Comparison of ENCODE assay signal across 14 cellular contexts in the genomic region with DNA sequence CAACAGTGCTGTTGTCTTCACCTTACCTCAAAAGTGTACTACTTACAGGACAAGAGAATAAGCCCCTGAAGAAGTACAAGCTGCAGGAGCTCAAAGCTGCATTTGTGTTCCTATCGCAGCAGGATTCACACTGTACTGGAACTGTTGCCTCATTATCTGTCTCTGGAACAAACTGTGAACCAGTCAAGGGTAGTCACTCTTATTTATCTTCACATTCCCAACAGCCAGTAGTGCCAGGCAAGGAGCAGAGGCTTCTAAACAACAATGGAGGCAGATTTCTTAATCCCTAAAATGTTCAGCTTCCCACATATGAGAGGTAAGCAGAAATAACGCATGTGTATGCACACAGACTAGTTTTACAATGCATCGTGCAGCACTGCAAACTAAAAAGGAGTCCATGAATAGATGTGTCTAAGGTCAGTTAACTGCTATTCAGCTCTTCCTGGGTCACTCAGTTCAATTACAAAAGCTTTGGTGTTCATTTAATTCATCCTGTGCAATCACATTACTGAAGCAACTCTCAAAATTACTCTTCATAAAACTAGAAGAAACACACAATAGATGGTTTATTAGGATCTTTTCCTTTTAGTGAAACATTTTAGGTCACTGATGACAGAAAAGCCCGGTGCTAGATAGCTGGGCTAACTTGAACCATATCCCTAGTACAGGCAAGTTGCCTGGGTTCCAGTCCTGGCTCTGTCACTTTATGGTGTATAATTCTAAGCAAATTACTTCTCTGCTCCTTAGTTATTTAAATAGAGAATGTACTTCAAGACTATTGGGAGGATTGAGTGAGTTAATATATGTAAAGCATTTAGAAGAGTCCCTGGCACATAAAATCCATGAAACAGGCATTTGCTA. TPM values are rescaled to one million over a fixed set of nuclear protein-coding genes. Genes with fewer than 3 reads are reported as not detected.
DNase-seq lines count a peak whose midpoint lies in the region; FAIRE-seq and TF ChIP-seq lines count a peak whose summit lies in the region.
"Had no signal": no experiment of that assay in that cellular context is flagged by ENCODE, and none has a peak within 500 bp of the region (broad histone marks: within the 10 kb centered on the region; RNA-seq: fewer than 3 reads in every experiment).

No MANE protein-coding gene starts in this region.

- peaks cover 29% of the 10 kb centered on the region for H3K36me3 ChIP-seq in BLaER1
- peaks cover 12% of the 10 kb centered on the region for H3K36me3 ChIP-seq in left ventricle myocardium inferior
- H3K36me3 ChIP-seq in prostate gland, result no peaks in the 10 kb centered on the region
- peaks cover 2 to 4% of the 10 kb centered on the region in 2 experiments for H3K36me3 ChIP-seq in trophoblast cell (ENCODE audit: control insufficient read depth in 1 of 2, insufficient read depth in 2 of 2, low read length in 2 of 2)

- POLR2A ChIA-PET in activated CD4-positive, alpha-beta memory T cell treated with anti-CD3 and anti-CD28 coated beads for 36 hours (lab: Charles Lee), result no interaction called here

- intact Hi-C loops in left ventricle myocardium inferior (cut with micrococcal nuclease) (no loop called here), prostate gland (cut with DNase I) (no loop called here)
- intact Hi-C loops in activated CD4-positive, alpha-beta memory T cell treated with anti-CD3 and anti-CD28 coated beads for 36 hours (cut with micrococcal nuclease), result loop anchor here (10.0 kb wide), 1 partner anchor 278 kb away; a partner anchor contains a TSS

- H3K9me3 ChIP-seq in BLaER1, result no peaks in the 10 kb centered on the region
- no peaks in the 10 kb centered on the region for H3K9me3 ChIP-seq in left ventricle myocardium inferior (replicated peaks)
- H3K9me3 ChIP-seq in prostate gland, result no peaks in the 10 kb centered on the region
- H3K9me3 ChIP-seq in trophoblast cell (ENCODE audit: insufficient read depth, low read depth, low read length), result no peaks in the 10 kb centered on the region
- H3K9me3 ChIP-seq: Peyer's patch had no signal

- CTCF ChIA-PET in activated CD4-positive, alpha-beta memory T cell treated with anti-CD3 and anti-CD28 coated beads for 36 hours (lab: Charles Lee), result no interaction called here

- H3K27me3 ChIP-seq in BLaER1 (no peaks in the 10 kb centered on the region), left ventricle myocardium inferior (ENCODE audit: low read depth) (no peaks in the 10 kb centered on the region), prostate gland (replicated peaks; ENCODE audit: insufficient read depth) (no peaks in the 10 kb centered on the region), trophoblast cell (ENCODE audit: insufficient read depth, low read length) (no peaks in the 10 kb centered on the region)
- H3K27me3 ChIP-seq: Peyer's patch had no signal

- H3K4me3 Mint-ChIP-seq in activated CD4-positive, alpha-beta memory T cell treated with anti-CD3 and anti-CD28 coated beads for 36 hours, result no peak overlapping the region

- H3K18ac ChIP-seq in trophoblast cell (ENCODE audit: low read length), result no peak overlapping the region

- H3K4me1 Mint-ChIP-seq in activated CD4-positive, alpha-beta memory T cell treated with anti-CD3 and anti-CD28 coated beads for 36 hours (ENCODE audit: low read depth), result peaks cover 59% of the 10 kb centered on the region

- 43% methylated on average over 4 of the region's 4 CpGs for WGBS in prostate gland
- WGBS in trophoblast cell (ENCODE audit: extremely low coverage, insufficient coverage, insufficient read length), result no CpG with 5 or more reads among the region's 4 CpGs

- no peak overlapping the region for H2BK120ac ChIP-seq in trophoblast cell (ENCODE audit: insufficient read depth, low read length, poor library complexity)

- H3K27me3 Mint-ChIP-seq in activated CD4-positive, alpha-beta memory T cell treated with anti-CD3 and anti-CD28 coated beads for 36 hours, result no peaks in the 10 kb centered on the region

- no peaks in the 10 kb centered on the region for H3K9me3 Mint-ChIP-seq in activated CD4-positive, alpha-beta memory T cell treated with anti-CD3 and anti-CD28 coated beads for 36 hours

- no peak overlapping the region for H2BK5ac ChIP-seq in trophoblast cell (ENCODE audit: low read depth, low read length, poor library complexity)

- H3K9ac ChIP-seq in BLaER1 (no peak overlapping the region), trophoblast cell (ENCODE audit: low read length) (no peak overlapping the region)

- no peak overlapping the region for H2AK5ac ChIP-seq in trophoblast cell (ENCODE audit: low read length)

- peaks cover 7% of the 10 kb centered on the region for H3K79me1 ChIP-seq in trophoblast cell (ENCODE audit: low read length)

- H3K4me2 ChIP-seq in BLaER1, result peak overlapping the region; percentile 95
- no peak overlapping the region for H3K4me2 ChIP-seq in trophoblast cell (ENCODE audit: low read length)

- peaks cover 35% of the 10 kb centered on the region for H3K4me1 ChIP-seq in BLaER1
- H3K4me1 ChIP-seq in left ventricle myocardium inferior, result peaks cover 59% of the 10 kb centered on the region
- H3K4me1 ChIP-seq in prostate gland (replicated peaks), result peaks cover 3% of the 10 kb centered on the region
- H3K4me1 ChIP-seq in trophoblast cell (ENCODE audit: control insufficient read depth in 1 of 2, insufficient read depth in 2 of 2, low read length in 2 of 2), result no peaks in the 10 kb centered on the region

- no peak overlapping the region for H2BK12ac ChIP-seq in trophoblast cell (ENCODE audit: low read length)

- H3K27ac ChIP-seq in BLaER1, result no peak overlapping the region
- peak overlapping the region; percentile 88 for H3K27ac ChIP-seq in VCaP
- peak overlapping the region; percentile 98 for H3K27ac ChIP-seq in left ventricle myocardium inferior (replicated peaks)
- peak overlapping the region; percentile 94 to 96 for H3K27ac ChIP-seq in prostate gland
- H3K27ac ChIP-seq in trophoblast cell (ENCODE audit: low read depth, low read length), result no peak overlapping the region

- no peak for FAIRE-seq in urothelium cell line (lab: Jason Lieb, UNC)
- FAIRE-seq: keratinocyte had no signal

- H4K91ac ChIP-seq in trophoblast cell (ENCODE audit: low read depth, low read length), result no peak overlapping the region

- H3K4me3 ChIP-seq in BLaER1 (no peak overlapping the region), left ventricle myocardium inferior (peak overlapping the region; percentile 91), prostate gland (peak overlapping the region in 1 of 2 donors; percentile 93), trophoblast cell (ENCODE audit: low read depth, low read length) (no peak overlapping the region)

- TF ChIP-seq CTCF in VCaP (conservative IDR thresholded peaks at IDR 0.05), result no peak
- no peak for TF ChIP-seq CTCF in left ventricle myocardium inferior (IDR thresholded peaks at IDR 0.05; ENCODE audit: borderline replicate concordance)
- no peak for TF ChIP-seq CTCF in prostate gland (IDR thresholded peaks at IDR 0.05)

- no peak overlapping the region for H4K12ac ChIP-seq in trophoblast cell (ENCODE audit: low read depth, low read length)

- no peak overlapping the region for H3K14ac ChIP-seq in trophoblast cell (ENCODE audit: low read length)

- no peak overlapping the region for H3K27ac Mint-ChIP-seq in activated CD4-positive, alpha-beta memory T cell treated with anti-CD3 and anti-CD28 coated beads for 36 hours
- H3K27ac Mint-ChIP-seq: WTC11 had no signal

- no peaks in the 10 kb centered on the region for H4K20me1 ChIP-seq in BLaER1

- no peak overlapping the region for H3K4ac ChIP-seq in trophoblast cell (ENCODE audit: low read depth, low read length)

- H3K23ac ChIP-seq in trophoblast cell (ENCODE audit: low read length), result no peak overlapping the region

- no peak for TF ChIP-seq POLR2A in prostate gland (IDR thresholded peaks at IDR 0.05)

- peaks cover 14% of the 10 kb centered on the region for H3K36me3 Mint-ChIP-seq in activated CD4-positive, alpha-beta memory T cell treated with anti-CD3 and anti-CD28 coated beads for 36 hours

- H2AFZ ChIP-seq in trophoblast cell (ENCODE audit: insufficient read depth, low read length, poor library complexity), result no peak overlapping the region

- H4K8ac ChIP-seq in trophoblast cell (ENCODE audit: low read depth, low read length), result no peak overlapping the region

- DNase-seq in left ventricle myocardium inferior (no peak), prostate gland (ENCODE audit: low spot score) (no peak), urothelium cell line (ENCODE audit: low spot score) (no peak), trophoblast cell (no peak), NCI-H1417 treated with DMSO at 0.1 percent for 48 hours (lab: John Stamatoyannopoulos, UW) (no peak)
- DNase-seq in activated CD4-positive, alpha-beta memory T cell treated with anti-CD3 and anti-CD28 coated beads for 36 hours, result no peak
- DNase-seq: activated gamma-delta T cell treated with Interleukin-2 at 50 U/mL for 16 hours, DMS 273 treated with DMSO at 0.1 percent for 48 hours, NCI-H1092 treated with DMSO at 0.1 percent for 48 hours, Peyer's patch had no signal

- peaks cover 2% of the 10 kb centered on the region for H3K79me2 ChIP-seq in trophoblast cell (ENCODE audit: control insufficient read depth, insufficient read depth, low read length, poor library complexity)

RNA-seq across cellular contexts. Expression of a gene that starts 2.7 kb away (rescaled TPM):
- total RNA-seq in left ventricle myocardium inferior (19.8 TPM), prostate gland (100 to 1,000 TPM in 1 of 2 donors, 10 to 100 TPM in 1; 72.0 to 110 TPM)
- 16.8 and 18.0 TPM in 2 replicates for polyA plus RNA-seq in trophoblast cell (2013)
- total RNA-seq in activated CD4-positive, alpha-beta memory T cell treated with anti-CD3 and anti-CD28 coated beads for 36 hours, result 10 to 100 TPM; 21.4 to 21.5 TPM

Comparison
In these comparisons a context has a peak if more than half of its experiments do, and no peak if none do; other contexts are left out.
1. H3K27ac ChIP-seq: peak in VCaP (single experiment), left ventricle myocardium inferior (single experiment) and prostate gland (2 of 2); none in BLaER1 (single experiment) and trophoblast cell (single experiment).